ENCODE assay signal across 22 cellular contexts in the genomic region with DNA sequence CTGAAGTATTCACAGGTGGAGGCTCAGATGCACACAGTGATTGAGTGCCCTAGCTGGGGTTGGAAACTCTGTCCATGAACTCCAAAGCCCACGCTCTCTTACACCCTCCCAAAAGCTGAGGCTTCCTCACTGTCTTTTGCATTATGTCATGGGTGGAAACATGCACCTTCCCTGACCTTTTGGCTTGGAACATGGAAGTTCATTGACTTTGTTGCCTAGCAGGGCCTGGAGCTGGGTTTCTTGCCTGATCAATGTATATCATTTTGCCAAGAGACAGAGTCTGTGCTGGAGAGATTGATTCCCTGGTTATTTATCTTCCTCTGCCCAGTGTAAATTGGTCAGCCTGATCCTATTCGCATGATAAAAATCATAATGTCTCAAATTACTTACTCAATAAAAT.
DNase-seq lines count a peak whose midpoint lies in the region; ATAC-seq, FAIRE-seq and TF ChIP-seq lines count a peak whose summit lies in the region.
"Had no signal": no experiment of that assay in that cellular context is flagged by ENCODE, and none has a peak within 500 bp of the region (broad histone marks: within the 10 kb centered on the region; RNA-seq: fewer than 3 reads in every experiment).

No MANE protein-coding gene starts in this region.

- no peaks in the 10 kb centered on the region for H3K79me2 ChIP-seq in HepG2 (ENCODE audit: insufficient read depth, low read length)

- H3K9me3 Mint-ChIP-seq in activated CD4-positive, alpha-beta T cell treated with anti-CD3 and anti-CD28 coated beads for 36 hours (ENCODE audit: low read depth) = no peaks in the 10 kb centered on the region
- H3K9me3 Mint-ChIP-seq: CD8-positive, alpha-beta T cell had no signal

- intact Hi-C loops in activated CD4-positive, alpha-beta T cell treated with anti-CD3 and anti-CD28 coated beads for 36 hours (cut with DNase I, micrococcal nuclease) = loop anchor here in 1 of 2 experiments (5.0 to 10.0 kb wide), 2 partner anchors 267 to 335 kb away; no protein-coding TSS in a partner anchor
- intact Hi-C loops in HepG2 (cut with micrococcal nuclease; ENCODE audit: unreplicated experiment) = loop anchor here (10.0 kb wide), 1 partner anchor 537 kb away; no protein-coding TSS in a partner anchor
- intact Hi-C loops in right lobe of liver (cut with DNase I) = no loop called here

- H3K36me3 Mint-ChIP-seq in activated CD4-positive, alpha-beta T cell treated with anti-CD3 and anti-CD28 coated beads for 36 hours (ENCODE audit: low read depth) = no peaks in the 10 kb centered on the region
- H3K36me3 Mint-ChIP-seq: CD8-positive, alpha-beta T cell had no signal

- DNase-seq in activated CD4-positive, alpha-beta T cell treated with anti-CD3 and anti-CD28 coated beads for 36 hours = no peak
- no peak for DNase-seq in activated CD4-positive, alpha-beta T cell treated with anti-CD3 and anti-CD28 coated beads, Interleukin-2, amount 50 U/mL, for 1 hour
- DNase-seq in HepG2 (ENCODE audit: low spot score) (no peak), right lobe of liver (no peak), NCI-H2171 treated with DMSO at 0.1 percent for 48 hours (lab: John Stamatoyannopoulos, UW) (no peak), AG08396 (ENCODE audit: low spot score) (no peak)
- DNase-seq: Calu3, DND-41, EL, GOT3, H7, HFFc6, IMR-90 had no signal

- TF ChIP-seq EP300 in HepG2 (IDR thresholded peaks at IDR 0.05; ENCODE audit: low read depth in 2 of 2, low read length in 2 of 2) = no peak
- no peak for TF ChIP-seq EP300 in HepG2 (CRISPR knock-in tag; IDR thresholded peaks at IDR 0.05; ENCODE audit: borderline replicate concordance)

- in situ Hi-C loops in HepG2 (cut with HindIII; ENCODE audit: extremely low pct_ligation_motif_present, low pct_unique_long_range_greater_than_20kb) = loop anchor here (10.0 to 25.0 kb wide), 2 partner anchors 337 to 805 kb away; no protein-coding TSS in a partner anchor

- H3K4me2 ChIP-seq in HepG2 (ENCODE audit: low read depth, low read length) = no peak overlapping the region
- H3K4me2 ChIP-seq: A549; BLaER1 treated with 17β-estradiol and CSF1 and Interleukin-3, amounts not matched to agents 10 nM and 100 nM had no signal

- H3K9me3 ChIP-seq in liver (ENCODE audit: control insufficient read depth in 4 of 4, low read length in 3 of 4) (no peaks in the 10 kb centered on the region), HepG2 (ENCODE audit: low read length) (no peaks in the 10 kb centered on the region), right lobe of liver (no peaks in the 10 kb centered on the region)
- H3K9me3 ChIP-seq: A549; BLaER1 treated with 17β-estradiol and CSF1 and Interleukin-3, amounts not matched to agents 10 nM and 100 nM had no signal

- CTCF ChIA-PET in activated CD4-positive, alpha-beta T cell treated with anti-CD3 and anti-CD28 coated beads for 36 hours (lab: Charles Lee) = interaction anchor here (0.7 to 1.8 kb wide), 7 partner anchors 12 to 106 kb away, joined by 3 to 7 read pairs (median 3); no protein-coding TSS in a partner anchor
- CTCF ChIA-PET in HepG2 (lab: Yijun Ruan, JAX; ENCODE audit: low intra/inter-chr PET ratio, low total read pairs) = no interaction called here

- FAIRE-seq in HepG2 (lab: Jason Lieb, UNC) = no peak
- FAIRE-seq: A549, GM12878 had no signal

- no peak overlapping the region for H3K4me3 Mint-ChIP-seq in activated CD4-positive, alpha-beta T cell treated with anti-CD3 and anti-CD28 coated beads for 36 hours
- H3K4me3 Mint-ChIP-seq: B cell; CD8-positive, alpha-beta T cell; HFFc6 had no signal

- H3K4me3 ChIP-seq in liver (ENCODE audit: low read depth in 1 of 3, low read length in 3 of 3) (no peak overlapping the region), HepG2 (replicated peaks in 1 of 3; ENCODE audit: insufficient read depth in 1 of 3, low read depth in 2 of 3, low read length in 3 of 3) (no peak overlapping the region), right lobe of liver (no peak overlapping the region)
- H3K4me3 ChIP-seq: A549; BLaER1 treated with 17β-estradiol and CSF1 and Interleukin-3, amounts not matched to agents 10 nM and 100 nM; GM12878 had no signal

- peak overlapping the region; percentile 91 for H3K27ac Mint-ChIP-seq in activated CD4-positive, alpha-beta T cell treated with anti-CD3 and anti-CD28 coated beads for 36 hours
- H3K27ac Mint-ChIP-seq: B cell; CD8-positive, alpha-beta T cell; HFFc6 had no signal

- H3K4me1 Mint-ChIP-seq in activated CD4-positive, alpha-beta T cell treated with anti-CD3 and anti-CD28 coated beads for 36 hours = peaks cover 40% of the 10 kb centered on the region
- H3K4me1 Mint-ChIP-seq: B cell had no signal

- POLR2A ChIA-PET in activated CD4-positive, alpha-beta T cell treated with anti-CD3 and anti-CD28 coated beads for 36 hours (lab: Charles Lee) = interaction anchor here (1.2 kb wide), 1 partner anchor 28 kb away, joined by 3 read pairs; no protein-coding TSS in a partner anchor
- POLR2A ChIA-PET in HepG2 (lab: Yijun Ruan, JAX) = no interaction called here

- TF ChIP-seq RAD21 in liver (IDR thresholded peaks at IDR 0.05) (no peak), HepG2 (CRISPR knock-in tag; IDR thresholded peaks at IDR 0.05) (no peak)

- peaks cover 0 to 18% (median 13%) of the 10 kb centered on the region in 4 donors for H3K4me1 ChIP-seq in liver (ENCODE audit: control insufficient read depth in 4 of 4, insufficient read depth in 4 of 4, low read length in 3 of 4)
- H3K4me1 ChIP-seq in HepG2 (ENCODE audit: insufficient read depth, low read length) = peaks cover 12% of the 10 kb centered on the region
- peaks cover 0 to 25% (median 9%) of the 10 kb centered on the region in 4 donors for H3K4me1 ChIP-seq in right lobe of liver

- H3K27me3 ChIP-seq in liver (ENCODE audit: control insufficient read depth in 4 of 4, insufficient read depth in 4 of 4, low read length in 3 of 4) (no peaks in the 10 kb centered on the region), HepG2 (ENCODE audit: control insufficient read depth in 1 of 2, insufficient read depth in 2 of 2, low read length in 2 of 2) (no peaks in the 10 kb centered on the region), right lobe of liver (no peaks in the 10 kb centered on the region)
- H3K27me3 ChIP-seq: BLaER1 treated with 17β-estradiol and CSF1 and Interleukin-3, amounts not matched to agents 10 nM and 100 nM had no signal

- no peak overlapping the region for H3K27ac ChIP-seq in liver (ENCODE audit: low read depth in 1 of 2, low read length in 2 of 2)
- H3K27ac ChIP-seq in HepG2 (ENCODE audit: extremely low read length, insufficient read depth, low read length) = no peak overlapping the region
- no peak overlapping the region for H3K27ac ChIP-seq in right lobe of liver
- H3K27ac ChIP-seq: 22Rv1; A549; BLaER1 treated with 17β-estradiol and CSF1 and Interleukin-3, amounts not matched to agents 10 nM and 100 nM; HL-60 had no signal

- 65% methylated on average over 2 of the region's 2 CpGs for WGBS in liver
- WGBS in HepG2 (ENCODE audit: low lambda C conversion rate) = 51% methylated on average over 2 of the region's 2 CpGs
- 53% methylated on average over 2 of the region's 2 CpGs for WGBS in right lobe of liver (ENCODE audit: insufficient coverage, low coverage, low lambda C conversion rate, missing lambda C conversion rate)

- H2AFZ ChIP-seq in HepG2 (ENCODE audit: low read length) = no peak overlapping the region

- H3K27me3 Mint-ChIP-seq in activated CD4-positive, alpha-beta T cell treated with anti-CD3 and anti-CD28 coated beads for 36 hours = no peaks in the 10 kb centered on the region

- ATAC-seq in activated CD4-positive, alpha-beta T cell treated with anti-CD3 and anti-CD28 coated beads for 36 hours = no peak
- ATAC-seq in HepG2 = no peak
- ATAC-seq in right lobe of liver = peak; percentile 44 to 76 (median 64)
- ATAC-seq: A549, GM12878, HCT116 had no signal

- H3K9ac ChIP-seq in liver (ENCODE audit: low read depth in 1 of 2, low read length in 2 of 2) (no peak overlapping the region), HepG2 (ENCODE audit: insufficient read depth, low read depth, low read length) (no peak overlapping the region)
- H3K9ac ChIP-seq: BLaER1 treated with 17β-estradiol and CSF1 and Interleukin-3, amounts not matched to agents 10 nM and 100 nM had no signal

- no peaks in the 10 kb centered on the region for H4K20me1 ChIP-seq in HepG2 (ENCODE audit: insufficient read depth, low read length)
- H4K20me1 ChIP-seq: BLaER1 treated with 17β-estradiol and CSF1 and Interleukin-3, amounts not matched to agents 10 nM and 100 nM had no signal

- TF ChIP-seq POLR2A in HepG2 (IDR thresholded peaks at IDR 0.05; ENCODE audit: insufficient read depth in 1 of 2, low read depth in 2 of 2, low read length in 2 of 2) (no peak), right lobe of liver (IDR thresholded peaks at IDR 0.05) (no peak)

- BruUV-seq in HepG2 (replicated peaks; lab: Mats Ljungman, UMichigan) = no TSS peak

- TF ChIP-seq CTCF in liver (IDR thresholded peaks at IDR 0.05; ENCODE audit: low read depth, low read length, missing input control) (no peak), HepG2 (CRISPR knock-in tag; IDR thresholded peaks at IDR 0.05) (no peak), right lobe of liver (IDR thresholded peaks at IDR 0.05) (no peak)

- H3K36me3 ChIP-seq in liver (ENCODE audit: control insufficient read depth in 4 of 4, insufficient read depth in 3 of 4, low read depth in 1 of 4, low read length in 3 of 4) (no peaks in the 10 kb centered on the region), HepG2 (replicated peaks in 1 of 2; ENCODE audit: control insufficient read depth in 1 of 2, insufficient read depth in 2 of 2, low read length in 2 of 2) (no peaks in the 10 kb centered on the region), right lobe of liver (no peaks in the 10 kb centered on the region)
- H3K36me3 ChIP-seq: BLaER1 treated with 17β-estradiol and CSF1 and Interleukin-3, amounts not matched to agents 10 nM and 100 nM had no signal

TF ChIP-seq in liver, 16 proteins besides CTCF, POLR2A, EP300 and RAD21 (continues in another document):
- TF ChIP-seq HNF4A (conservative IDR thresholded peaks at IDR 0.05) = peak in 1 of 2 donors; percentile 42

TF ChIP-seq in HepG2, 621 proteins besides CTCF, POLR2A, EP300 and RAD21:
- TF ChIP-seq RFX1 (IDR thresholded peaks at IDR 0.05) = no peak
- no peak for TF ChIP-seq ZNF335 (CRISPR knock-in tag; IDR thresholded peaks at IDR 0.05)
- TF ChIP-seq MIER3 (CRISPR knock-in tag; IDR thresholded peaks at IDR 0.05; ENCODE audit: borderline replicate concordance) = no peak

Comparison
In these comparisons a context has a peak if more than half of its experiments do, and no peak if none do; other contexts are left out.
1. ATAC-seq: peak in right lobe of liver (4 of 4); none in activated CD4-positive, alpha-beta T cell treated with anti-CD3 and anti-CD28 coated beads for 36 hours (single experiment) and HepG2 (single experiment).